In the genomic region with DNA sequence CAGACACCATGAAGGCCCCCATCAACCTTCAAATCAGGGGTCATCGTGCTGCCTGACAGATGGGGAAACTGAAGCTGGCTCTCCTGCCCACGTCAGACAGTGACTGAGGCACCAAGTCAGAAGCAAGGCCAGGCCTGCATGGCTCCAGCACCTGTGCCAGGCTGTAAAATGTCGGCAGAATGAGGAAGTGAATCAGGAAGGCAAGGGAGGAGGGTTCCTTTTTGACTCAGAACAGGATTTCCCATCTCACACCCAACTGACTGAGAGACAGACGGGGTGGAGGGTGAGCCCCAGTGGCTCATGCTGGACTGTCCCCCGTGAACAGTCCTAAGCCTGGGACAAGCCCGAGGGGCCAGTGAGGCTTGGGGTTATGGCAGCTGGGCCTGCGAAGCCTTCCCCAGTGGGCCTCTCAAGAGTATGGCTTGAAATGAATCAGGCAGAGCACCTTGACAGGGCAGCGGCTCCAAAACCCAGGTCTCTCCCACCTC, we compare ENCODE assay signal across 8 cellular contexts. TPM values are rescaled to one million over a fixed set of nuclear protein-coding genes. Genes with fewer than 3 reads are reported as not detected.
A peak's percentile ranks its signal among the peaks of the same experiment; 100 is the strongest.
DNase-seq lines count a peak whose midpoint lies in the region; ATAC-seq and TF ChIP-seq lines count a peak whose summit lies in the region.

No MANE protein-coding gene starts in this region.

- peak overlapping the region; percentile 38; the same call in 1 of the 2 replicates for H2AFZ ChIP-seq in OCI-LY7 (ENCODE audit: low read length)

- no peaks in the 10 kb centered on the region for H3K9me2 ChIP-seq in OCI-LY7 (ENCODE audit: insufficient read depth, low read length)

- CTCF ChIA-PET in OCI-LY7 (lab: Charles Lee; ENCODE audit: unreplicated experiment): interaction anchor here (1.5 kb wide), 1 partner anchor 43 kb away, joined by 6 read pairs; no protein-coding TSS in a partner anchor

- H3K9me3 ChIP-seq in OCI-LY7 (ENCODE audit: low read length) (peaks cover 10% of the 10 kb centered on the region; the same call in 1 of the 2 replicates), thyroid gland (no peaks in the 10 kb centered on the region)

- H4K20me1 ChIP-seq in OCI-LY7 (ENCODE audit: insufficient read depth, low read length): no peaks in the 10 kb centered on the region

- BruUV-seq in OCI-LY7 (replicated peaks; lab: Mats Ljungman, UMichigan): no TSS peak

- no peaks in the 10 kb centered on the region for H3K79me2 ChIP-seq in OCI-LY7 (ENCODE audit: insufficient read depth, low read depth, low read length)

- peak; percentile 62 for DNase-seq in activated CD8-positive, alpha-beta memory T cell treated with anti-CD3 and anti-CD28 coated beads for 24 hours
- no peak for DNase-seq in activated CD8-positive, alpha-beta memory T cell treated with anti-CD3 and anti-CD28 coated beads, Interleukin-2, amount 50 U/mL, for 48 hours
- DNase-seq in OCI-LY7 (ENCODE audit: low spot score) (peak; percentile 87), foreskin keratinocyte (peak in 1 of 2 donors; percentile 54), thyroid gland (no peak), HCEC 1CT (no peak), caudate nucleus (lab: John Stamatoyannopoulos, UW) (no peak)

- H3K4me3 ChIP-seq in OCI-LY7 (ENCODE audit: low read depth, low read length, poor library complexity, severe bottlenecking) (peak overlapping the region; percentile 17), thyroid gland (replicated peaks in 1 of 3) (no peak overlapping the region)

- H3K27me3 ChIP-seq in foreskin keratinocyte: no peaks in the 10 kb centered on the region
- H3K27me3 ChIP-seq in thyroid gland: no peaks in the 10 kb centered on the region

- ATAC-seq in HG02870 (IDR thresholded peaks at IDR 0.05; ENCODE audit: unreplicated experiment) (peak; percentile 72), foreskin keratinocyte (peak; percentile 60)

- no peak for TF ChIP-seq POLR2A in thyroid gland (IDR thresholded peaks at IDR 0.05)

- H3K36me3 ChIP-seq in OCI-LY7 (ENCODE audit: insufficient read depth, low read length) (peaks cover 11% of the 10 kb centered on the region; the same call in 1 of the 2 replicates), thyroid gland (no peaks in the 10 kb centered on the region)

- POLR2A ChIA-PET in OCI-LY7 (lab: Charles Lee): interaction anchor here (0.8 to 2.2 kb wide), 10 partner anchors 8 to 54 kb away, joined by 3 to 17 read pairs (median 6); no protein-coding TSS in a partner anchor

- WGBS in thyroid gland, 2 donors: 92 to 94% methylated on average over 6 to 8 of the region's 8 CpGs

- H3K4me2 ChIP-seq in OCI-LY7 (ENCODE audit: low read length): peak overlapping the region; percentile 39

- H3K27ac ChIP-seq in OCI-LY7 (ENCODE audit: low read depth, low read length, poor library complexity, severe bottlenecking) (peak overlapping the region; percentile 68), foreskin keratinocyte (no peak overlapping the region), thyroid gland (peak overlapping the region in 2 of 3 donors; percentile 19 to 54), caudate nucleus (ENCODE audit: low read depth, low read length) (no peak overlapping the region)

- intact Hi-C loops in OCI-LY7 (cut with micrococcal nuclease; ENCODE audit: unreplicated experiment) (loop anchor here (2.0 kb wide), 2 partner anchors 33 to 53 kb away; no protein-coding TSS in a partner anchor), thyroid gland (cut with DNase I) (no loop called here)

- no peak for TF ChIP-seq CTCF in OCI-LY7 (conservative IDR thresholded peaks at IDR 0.05; ENCODE audit: low read length)
- TF ChIP-seq CTCF in foreskin keratinocyte (conservative IDR thresholded peaks at IDR 0.05): no peak
- TF ChIP-seq CTCF in thyroid gland (IDR thresholded peaks at IDR 0.05): no peak

- H3K4me1 ChIP-seq in OCI-LY7 (ENCODE audit: insufficient read depth, low read length, poor library complexity, severe bottlenecking) (peaks cover 59% of the 10 kb centered on the region), foreskin keratinocyte (peaks cover 15% of the 10 kb centered on the region), thyroid gland (peaks cover 31 to 41% of the 10 kb centered on the region in 2 donors)

RNA-seq across cellular contexts. Expression of a gene that starts 20.9 kb away (rescaled TPM):
- 0.26 and 0.60 TPM in 2 replicates for total RNA-seq in OCI-LY7 (2014; rRNA removed; shearing (Covaris generic))
- 4.1 and 4.5 TPM in 2 replicates for total RNA-seq in OCI-LY7 (2022)
- total RNA-seq in foreskin keratinocyte: 5.7 and 7.7 TPM in 2 replicates
- 1.2 and 1.3 TPM in 2 replicates for polyA plus RNA-seq in foreskin keratinocyte
- 10 to 100 TPM in 3 of 4 donors, 1 to 10 TPM in 1; 9.7 to 21.9 (median 17.6) TPM for total RNA-seq in thyroid gland

RNA-seq across cellular contexts. Expression of a gene that starts 39.3 kb away (rescaled TPM):
- 59.6 and 68.2 TPM in 2 replicates for total RNA-seq in OCI-LY7 (2014; rRNA removed; shearing (Covaris generic))
- total RNA-seq in OCI-LY7 (2022) (78.4 and 82.6 TPM in 2 replicates), foreskin keratinocyte (47.8 and 48.6 TPM in 2 replicates), thyroid gland (10 to 100 TPM; 33.9 to 64.1 (median 41.3) TPM)
- 70.0 and 70.4 TPM in 2 replicates for polyA plus RNA-seq in foreskin keratinocyte

Comparison
In these comparisons a context has a peak if more than half of its experiments do, and no peak if none do; other contexts are left out.
1. DNase-seq: peak in activated CD8-positive, alpha-beta memory T cell treated with anti-CD3 and anti-CD28 coated beads for 24 hours (single experiment) and OCI-LY7 (single experiment); none in activated CD8-positive, alpha-beta memory T cell treated with anti-CD3 and anti-CD28 coated beads, Interleukin-2, amount 50 U/mL, for 48 hours (single experiment), thyroid gland (0 of 2), HCEC 1CT (single experiment) and caudate nucleus (0 of 61).
2. H3K27ac ChIP-seq: peak in OCI-LY7 (single experiment) and thyroid gland (2 of 3); none in foreskin keratinocyte (single experiment) and caudate nucleus (single experiment).